Comparison of ENCODE assay signal across 39 cellular contexts in the genomic region with DNA sequence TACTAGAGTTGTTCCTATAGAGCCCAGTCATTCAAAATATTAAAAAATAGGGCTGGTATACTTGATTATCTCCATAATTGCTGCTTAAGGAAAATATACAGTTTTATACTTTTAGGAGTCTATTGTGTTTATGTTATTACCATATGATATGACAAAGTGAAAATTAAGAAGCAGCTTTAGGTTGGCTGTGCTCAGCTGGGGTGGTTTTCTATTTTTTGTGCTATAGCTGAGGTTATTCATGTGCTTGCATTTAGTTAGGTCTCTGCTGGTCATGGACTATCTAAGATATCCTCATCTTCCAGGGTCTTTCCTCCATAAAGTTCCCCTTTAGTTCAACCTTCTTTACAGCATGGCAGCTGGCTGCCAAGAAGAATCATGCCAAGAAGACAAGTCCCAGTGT. TPM values are rescaled to one million over a fixed set of nuclear protein-coding genes. Genes with fewer than 3 reads are reported as not detected.
"Had no signal": no experiment of that assay in that cellular context is flagged by ENCODE, and none has a peak within 500 bp of the region (broad histone marks: within the 10 kb centered on the region; RNA-seq: fewer than 3 reads in every experiment).

No MANE protein-coding gene starts in this region.

- FAIRE-seq: astrocyte, bronchial epithelial cell had no signal

- H3K27ac Mint-ChIP-seq: activated naive CD4-positive, alpha-beta T cell treated with anti-CD3 and anti-CD28 coated beads for 36 hours; activated naive CD4-positive, alpha-beta T cell treated with anti-CD3 and anti-CD28 coated beads, Interleukin-2, amount 10 ng/mL, durations not matched to agents 7 days and 5 days; activated naive CD4-positive, alpha-beta T cell treated with anti-CD3 and anti-CD28 coated beads, Interleukin-2, amount 50 U/mL, for 24 hours; activated naive CD4-positive, alpha-beta T cell treated with anti-CD3 and anti-CD28 coated beads, Interleukin-2, amount 50 U/mL, for 72 hours; activated naive CD8-positive, alpha-beta T cell; activated naive CD8-positive, alpha-beta T cell treated with anti-CD3 and anti-CD28 coated beads for 36 hours; activated naive CD8-positive, alpha-beta T cell treated with anti-CD3 and anti-CD28 coated beads, Interleukin-2, amount 10 ng/mL, durations not matched to agents 7 days and 5 days; activated naive CD8-positive, alpha-beta T cell treated with anti-CD3 and anti-CD28 coated beads, Interleukin-2, amount 50 U/mL, for 24 hours; activated T-cell treated with anti-CD3 and anti-CD28 coated beads, Interleukin-2, amount 50 U/mL, for 24 hours; activated T-cell treated with anti-CD3 and anti-CD28 coated beads, Interleukin-2, amount 50 U/mL, for 72 hours; activated T-helper 1 cell treated with anti-CD3 and anti-CD28 coated beads, Interleukin-12 subunit alpha, Interleukin-12 subunit beta, Interleukin-2, Interleukin-4 antibody, amounts not matched to agents 30 ng/mL and 10 ng/mL and 1 ng/mL, durations not matched to agents 14 hours and 24 hours and 36 hours; activated T-helper 17 cell treated with anti-CD3 and anti-CD28 coated beads, Interleukin-2, amount 50 U/mL, for 72 hours; activated T-helper 2 cell treated with anti-CD3 and anti-CD28 coated beads, Interferon-gamma antibody, Interleukin-2, Interleukin-4, amounts not matched to agents 10 μg/mL and 5 μg/mL and 100 μg/mL, durations not matched to agents 14 hours and 24 hours and 36 hours; brain had no signal

- H3K27me3 Mint-ChIP-seq: activated naive CD4-positive, alpha-beta T cell treated with anti-CD3 and anti-CD28 coated beads, Interleukin-2, amount 10 ng/mL, durations not matched to agents 7 days and 5 days; activated naive CD4-positive, alpha-beta T cell treated with anti-CD3 and anti-CD28 coated beads, Interleukin-2, amount 50 U/mL, for 24 hours; activated naive CD8-positive, alpha-beta T cell; activated naive CD8-positive, alpha-beta T cell treated with anti-CD3 and anti-CD28 coated beads for 36 hours; activated naive CD8-positive, alpha-beta T cell treated with anti-CD3 and anti-CD28 coated beads, Interleukin-2, amount 10 ng/mL, durations not matched to agents 7 days and 5 days; activated naive CD8-positive, alpha-beta T cell treated with anti-CD3 and anti-CD28 coated beads, Interleukin-2, amount 50 U/mL, for 24 hours; activated T-cell treated with anti-CD3 and anti-CD28 coated beads, Interleukin-2, amount 50 U/mL, for 24 hours; activated T-helper 17 cell treated with anti-CD3 and anti-CD28 coated beads, Interleukin-2, amount 50 U/mL, for 72 hours; brain; central memory CD8-positive, alpha-beta T cell had no signal

- H3K9me3 Mint-ChIP-seq: activated naive CD4-positive, alpha-beta T cell treated with anti-CD3 and anti-CD28 coated beads, Interleukin-2, amount 50 U/mL, for 24 hours; activated naive CD8-positive, alpha-beta T cell treated with anti-CD3 and anti-CD28 coated beads for 36 hours; activated naive CD8-positive, alpha-beta T cell treated with anti-CD3 and anti-CD28 coated beads, Interleukin-2, amount 10 ng/mL, durations not matched to agents 7 days and 5 days; activated naive CD8-positive, alpha-beta T cell treated with anti-CD3 and anti-CD28 coated beads, Interleukin-2, amount 50 U/mL, for 24 hours had no signal

- H3K27ac ChIP-seq: adrenal gland, ascending aorta, body of pancreas, brain microvascular endothelial cell, breast epithelium, cardiac muscle cell had no signal

- DNase-seq: activated effector memory CD4-positive, alpha-beta T cell treated with anti-CD3 and anti-CD28 coated beads, Interleukin-2, amount 50 U/mL, for 16 hours; activated effector memory CD4-positive, alpha-beta T cell treated with Interleukin-2 at 50 U/mL for 16 hours; activated gamma-delta T cell; activated gamma-delta T cell treated with Interleukin-2 at 50 U/mL for 16 hours; activated naive CD4-positive, alpha-beta T cell; activated naive CD4-positive, alpha-beta T cell treated with anti-CD3 and anti-CD28 coated beads for 36 hours; activated naive CD4-positive, alpha-beta T cell treated with anti-CD3 and anti-CD28 coated beads, Interleukin-2, amount 10 ng/mL, durations not matched to agents 7 days and 5 days; activated naive CD4-positive, alpha-beta T cell treated with anti-CD3 and anti-CD28 coated beads, Interleukin-2, amount 50 U/mL, for 16 hours; activated naive CD4-positive, alpha-beta T cell treated with Interleukin-2 at 50 U/mL for 16 hours; activated naive CD8-positive, alpha-beta T cell treated with anti-CD3 and anti-CD28 coated beads for 36 hours; activated naive CD8-positive, alpha-beta T cell treated with anti-CD3 and anti-CD28 coated beads, Interleukin-2, amount 10 ng/mL, durations not matched to agents 7 days and 5 days; activated naive CD8-positive, alpha-beta T cell treated with anti-CD3 and anti-CD28 coated beads, Interleukin-2, amount 50 U/mL, for 24 hours; activated T-cell treated with anti-CD3 and anti-CD28 coated beads, Interleukin-2, amount 50 U/mL, for 24 hours; activated T-cell treated with anti-CD3 and anti-CD28 coated beads, Interleukin-2, amount 50 U/mL, for 4 hours; activated T-cell treated with anti-CD3 and anti-CD28 coated beads, Interleukin-2, amount 50 U/mL, for 48 hours; activated T-cell treated with anti-CD3 and anti-CD28 coated beads, Interleukin-2, amount 50 U/mL, for 72 hours; adrenal gland; amniotic stem cell; amygdala; anterior cingulate cortex; aorta; body of pancreas; brain microvascular endothelial cell; caudate nucleus; central memory CD4-positive, alpha-beta T cell; cerebellar nuclear complex had no signal

- H3K4me1 ChIP-seq: adrenal gland, ascending aorta, body of pancreas, breast epithelium had no signal

- H3K4me1 Mint-ChIP-seq: activated naive CD4-positive, alpha-beta T cell treated with anti-CD3 and anti-CD28 coated beads, Interleukin-2, amount 10 ng/mL, durations not matched to agents 7 days and 5 days; activated naive CD4-positive, alpha-beta T cell treated with anti-CD3 and anti-CD28 coated beads, Interleukin-2, amount 50 U/mL, for 24 hours; activated naive CD8-positive, alpha-beta T cell treated with anti-CD3 and anti-CD28 coated beads for 36 hours; activated naive CD8-positive, alpha-beta T cell treated with anti-CD3 and anti-CD28 coated beads, Interleukin-2, amount 10 ng/mL, durations not matched to agents 7 days and 5 days; activated naive CD8-positive, alpha-beta T cell treated with anti-CD3 and anti-CD28 coated beads, Interleukin-2, amount 50 U/mL, for 24 hours; activated T-helper 17 cell treated with anti-CD3 and anti-CD28 coated beads, Interleukin-2, amount 50 U/mL, for 72 hours; brain; central memory CD8-positive, alpha-beta T cell had no signal

- H3K36me3 ChIP-seq: adrenal gland, ascending aorta, brain microvascular endothelial cell, breast epithelium, cardiac muscle cell had no signal

- ATAC-seq: activated naive CD4-positive, alpha-beta T cell treated with anti-CD3 and anti-CD28 coated beads, Interleukin-2, amount 50 U/mL, for 72 hours; activated naive CD8-positive, alpha-beta T cell treated with anti-CD3 and anti-CD28 coated beads, Interleukin-2, amount 50 U/mL, for 24 hours; activated T-cell treated with anti-CD3 and anti-CD28 coated beads, Interleukin-2, amount 50 U/mL, for 4 hours; activated T-cell treated with anti-CD3 and anti-CD28 coated beads, Interleukin-2, amount 50 U/mL, for 72 hours; activated T-helper 17 cell treated with anti-CD3 and anti-CD28 coated beads, Interleukin-2, amount 50 U/mL, for 72 hours; body of pancreas had no signal

- H3K36me3 Mint-ChIP-seq: activated naive CD4-positive, alpha-beta T cell treated with anti-CD3 and anti-CD28 coated beads, Interleukin-2, amount 10 ng/mL, durations not matched to agents 7 days and 5 days; activated naive CD4-positive, alpha-beta T cell treated with anti-CD3 and anti-CD28 coated beads, Interleukin-2, amount 50 U/mL, for 24 hours; activated naive CD4-positive, alpha-beta T cell treated with anti-CD3 and anti-CD28 coated beads, Interleukin-2, amount 50 U/mL, for 72 hours; activated naive CD8-positive, alpha-beta T cell; activated naive CD8-positive, alpha-beta T cell treated with anti-CD3 and anti-CD28 coated beads for 36 hours; activated naive CD8-positive, alpha-beta T cell treated with anti-CD3 and anti-CD28 coated beads, Interleukin-2, amount 10 ng/mL, durations not matched to agents 7 days and 5 days; brain had no signal

- H3K4me3 Mint-ChIP-seq: activated naive CD4-positive, alpha-beta T cell treated with anti-CD3 and anti-CD28 coated beads for 36 hours; activated naive CD4-positive, alpha-beta T cell treated with anti-CD3 and anti-CD28 coated beads, Interleukin-2, amount 10 ng/mL, durations not matched to agents 7 days and 5 days; activated naive CD4-positive, alpha-beta T cell treated with anti-CD3 and anti-CD28 coated beads, Interleukin-2, amount 50 U/mL, for 24 hours; activated naive CD8-positive, alpha-beta T cell; activated naive CD8-positive, alpha-beta T cell treated with anti-CD3 and anti-CD28 coated beads for 36 hours; activated naive CD8-positive, alpha-beta T cell treated with anti-CD3 and anti-CD28 coated beads, Interleukin-2, amount 10 ng/mL, durations not matched to agents 7 days and 5 days; activated naive CD8-positive, alpha-beta T cell treated with anti-CD3 and anti-CD28 coated beads, Interleukin-2, amount 50 U/mL, for 24 hours; activated T-cell treated with anti-CD3 and anti-CD28 coated beads, Interleukin-2, amount 50 U/mL, for 24 hours; activated T-cell treated with anti-CD3 and anti-CD28 coated beads, Interleukin-2, amount 50 U/mL, for 4 hours; activated T-cell treated with anti-CD3 and anti-CD28 coated beads, Interleukin-2, amount 50 U/mL, for 72 hours; activated T-helper 1 cell treated with anti-CD3 and anti-CD28 coated beads, Interleukin-12 subunit alpha, Interleukin-12 subunit beta, Interleukin-2, Interleukin-4 antibody, amounts not matched to agents 30 ng/mL and 10 ng/mL and 1 ng/mL, durations not matched to agents 14 hours and 24 hours and 36 hours; activated T-helper 17 cell treated with anti-CD3 and anti-CD28 coated beads, Interleukin-2, amount 50 U/mL, for 72 hours; brain; central memory CD8-positive, alpha-beta T cell had no signal

- H3K9me3 ChIP-seq: ascending aorta, breast epithelium had no signal

- H3K27me3 ChIP-seq: adrenal gland, ascending aorta, body of pancreas, brain microvascular endothelial cell, breast epithelium, cardiac muscle cell had no signal

- H3K4me3 ChIP-seq: adrenal gland, ascending aorta, body of pancreas, breast epithelium, cardiac muscle cell had no signal

RNA-seq across cellular contexts. Expression of a gene that starts 13.6 kb away (rescaled TPM):
- total RNA-seq: activated naive CD4-positive, alpha-beta T cell treated with anti-CD3 and anti-CD28 coated beads for 36 hours; activated naive CD4-positive, alpha-beta T cell treated with anti-CD3 and anti-CD28 coated beads, Interleukin-2, amount 50 U/mL, for 72 hours; activated naive CD8-positive, alpha-beta T cell treated with anti-CD3 and anti-CD28 coated beads for 36 hours; activated naive CD8-positive, alpha-beta T cell treated with anti-CD3 and anti-CD28 coated beads, Interleukin-2, amount 10 ng/mL, durations not matched to agents 7 days and 5 days; activated T-cell treated with anti-CD3 and anti-CD28 coated beads, Interleukin-2, amount 50 U/mL, for 72 hours; activated T-helper 1 cell treated with anti-CD3 and anti-CD28 coated beads, Interleukin-12 subunit alpha, Interleukin-12 subunit beta, Interleukin-2, Interleukin-4 antibody, amounts not matched to agents 30 ng/mL and 10 ng/mL and 1 ng/mL, durations not matched to agents 14 hours and 24 hours and 36 hours; activated T-helper 17 cell treated with anti-CD3 and anti-CD28 coated beads, Interleukin-2, amount 50 U/mL, for 72 hours; activated T-helper 2 cell treated with anti-CD3 and anti-CD28 coated beads, Interferon-gamma antibody, Interleukin-2, Interleukin-4, amounts not matched to agents 10 μg/mL and 5 μg/mL and 100 μg/mL, durations not matched to agents 14 hours and 24 hours and 36 hours had no signal
